Comparison of ENCODE assay signal across 8 cellular contexts in genomic region chr17:74212913-74213791, GRCh38. TPM values are rescaled to one million over a fixed set of nuclear protein-coding genes. Genes with fewer than 3 reads are reported as not detected.
DNase-seq lines count a peak whose midpoint lies in the region; ATAC-seq, FAIRE-seq and TF ChIP-seq lines count a peak whose summit lies in the region.

TTYH2 (plus strand) TSS chr17:74213571; CDS start chr17:74213588, 17 bp downstream.

- dilution Hi-C loops in keratinocyte (cut with MboI; ENCODE audit: extremely low pct_ligation_motif_present, low sequenced_read_pairs), result no loop called here

- ATAC-seq in GM18868 (IDR thresholded peaks at IDR 0.05; ENCODE audit: unreplicated experiment) (peak; percentile 55), HG03097 (IDR thresholded peaks at IDR 0.05; ENCODE audit: low FRiP score, unreplicated experiment) (peak; percentile 56)

- peak within 1 kb of the TSS; percentile 79 for H3K27ac ChIP-seq in keratinocyte (ENCODE audit: control insufficient read depth, insufficient read depth, low read length)

- peak within 1 kb of the TSS; percentile 96 for H2AFZ ChIP-seq in keratinocyte (ENCODE audit: control insufficient read depth, low read length)

- H3K9ac ChIP-seq in keratinocyte (ENCODE audit: control insufficient read depth, extremely low read depth, insufficient read depth, low read length), result peak within 1 kb of the TSS; percentile 80

- no peaks in the 10 kb centered on the region for H3K9me3 ChIP-seq in keratinocyte (ENCODE audit: control insufficient read depth, low read depth, low read length)

- POLR2A ChIA-PET in AG04449 (lab: Yijun Ruan, JAX), result interaction anchor here (0.5 to 2.0 kb wide), 3 partner anchors 9 to 1840 kb away, joined by 3 to 16 read pairs (median 3); partner anchors contain the start of gene RPL38

- peaks cover 7% of the 10 kb centered on the region for H3K79me2 ChIP-seq in keratinocyte (ENCODE audit: control insufficient read depth, insufficient read depth, low read length)

- no peak for FAIRE-seq in keratinocyte (lab: Jason Lieb, UNC)

- H3K9me1 ChIP-seq in keratinocyte (ENCODE audit: control insufficient read depth, extremely low read depth, insufficient read depth, low read length), result peaks cover 3% of the 10 kb centered on the region

- CTCF ChIA-PET in AG04449 (lab: Yijun Ruan, JAX), result interaction anchor here (0.7 to 11.2 kb wide), 3 partner anchors 12 to 82 kb away, joined by 3 to 101 read pairs (median 3); partner anchors contain the start of gene RPL38

- peak within 1 kb of the TSS; percentile 88 for H3K4me2 ChIP-seq in keratinocyte (ENCODE audit: control insufficient read depth, extremely low read depth, insufficient read depth, low read depth, low read length)

- peaks cover 46% of the 10 kb centered on the region for H3K4me1 ChIP-seq in keratinocyte (ENCODE audit: control insufficient read depth, extremely low read depth, insufficient read depth, low read length)

- H3K4me3 ChIP-seq in AG04449 (ENCODE audit: low read depth, low read length) (peak within 1 kb of the TSS; percentile 60), keratinocyte (ENCODE audit: control insufficient read depth in 2 of 3, extremely low read depth in 1 of 3, insufficient read depth in 2 of 3, low read depth in 1 of 3, low read length in 3 of 3) (peak within 1 kb of the TSS; percentile 47 to 87 (median 79))

- peaks cover 8 to 28% of the 10 kb centered on the region in 2 experiments for H3K36me3 ChIP-seq in keratinocyte (ENCODE audit: control insufficient read depth in 2 of 2, extremely low read depth in 1 of 2, insufficient read depth in 2 of 2, low read length in 2 of 2)

- DNase-seq in AG04449 (ENCODE audit: low read depth, low spot score), result peak; percentile 17
- DNase-seq in NCI-H226, result peak; percentile 76
- DNase-seq in activated CD4-positive, CD25-positive, alpha-beta regulatory T cell (lab: John Stamatoyannopoulos, UW), result peak; percentile 39 to 49 (median 44)
- DNase-seq in central memory CD4-positive, alpha-beta T cell, result peak; percentile 68
- DNase-seq in keratinocyte (ENCODE audit: low read depth, low spot score), result no peak
- peak; percentile 52 to 76 (median 56) for DNase-seq in stimulated activated CD4-positive, alpha-beta T cell treated with anti-CD3 and anti-CD28 coated beads, Interleukin-12 subunit alpha, Interleukin-12 subunit beta, amount 100 ng/mL, for 48 hours (ENCODE audit: low read depth in 2 of 3, low spot score in 1 of 3)

- peaks cover 27% of the 10 kb centered on the region for H4K20me1 ChIP-seq in keratinocyte (ENCODE audit: control insufficient read depth, extremely low read depth, insufficient read depth, low read length)

- H3K27me3 ChIP-seq in keratinocyte (ENCODE audit: control insufficient read depth, extremely low read depth, insufficient read depth, low read length), result peaks cover 15% of the 10 kb centered on the region

- TF ChIP-seq CTCF in AG04449 (IDR thresholded peaks at IDR 0.05; ENCODE audit: insufficient read depth, low read length, missing control alignments), result peak; percentile 46
- peak; percentile 34 to 52 (median 44) for TF ChIP-seq CTCF in keratinocyte (optimal IDR thresholded peaks at IDR 0.05 in 1 of 3, IDR thresholded peaks at IDR 0.05 in 1 of 3, conservative IDR thresholded peaks at IDR 0.05 in 1 of 3; ENCODE audit: extremely low read depth in 1 of 3, insufficient read depth in 2 of 3, low read length in 3 of 3)

RNA-seq across cellular contexts. Expression of gene TTYH2, which starts in this region (rescaled TPM):
- 2.2 to 8.5 TPM (median 3.7 TPM) in 3 replicates for polyA plus RNA-seq in keratinocyte
- polyA plus RNA-seq in keratinocyte (2011; ENCODE audit: low read depth), result 1.0 TPM
- polyA plus RNA-seq in keratinocyte (2011; cell fraction: cytosol; rRNA removed), result 2.6 and 3.8 TPM in 2 replicates
- polyA plus RNA-seq in keratinocyte (2011; cell fraction: nucleus; rRNA removed), result 10.0 and 14.2 TPM in 2 replicates
- polyA plus RNA-seq in keratinocyte (2012; ENCODE audit: low replicate concordance), result 0.87 and 1.8 TPM in 2 replicates
- 5.1 to 18.0 TPM (median 7.6 TPM) in 3 replicates for polyA minus RNA-seq in keratinocyte
- 10.2 TPM for polyA minus RNA-seq in keratinocyte (2011; cell fraction: cytosol; rRNA and poly(A)+ RNA removed)
- polyA minus RNA-seq in keratinocyte (2011; cell fraction: nucleus; rRNA and poly(A)+ RNA removed), result 8.2 and 28.0 TPM in 2 replicates
